12 cellular contexts compared by ENCODE assay signal in genomic region chr6:2909718-2910117, GRCh38. TPM values are rescaled to one million over a fixed set of nuclear protein-coding genes. Genes with fewer than 3 reads are reported as not detected.
A peak's percentile ranks its signal among the peaks of the same experiment; 100 is the strongest.
DNase-seq lines count a peak whose midpoint lies in the region; ATAC-seq and TF ChIP-seq lines count a peak whose summit lies in the region.
"Had no signal": no experiment of that assay in that cellular context is flagged by ENCODE, and none has a peak within 500 bp of the region (broad histone marks: within the 10 kb centered on the region; RNA-seq: fewer than 3 reads in every experiment).

No MANE protein-coding gene starts in this region.

- H3F3A ChIP-seq in GM23338 (replicated peaks; ENCODE audit: low read depth): peaks cover 23% of the 10 kb centered on the region
- no peaks in the 10 kb centered on the region for H3F3A ChIP-seq in Loucy (ENCODE audit: low read depth)
- peaks cover 18% of the 10 kb centered on the region for H3F3A ChIP-seq in neural progenitor cell (ENCODE audit: low read depth)

- DNase-seq in GM23338 (ENCODE audit: low spot score) (no peak), brain microvascular endothelial cell (peak; percentile 7), neural progenitor cell (ENCODE audit: low spot score) (no peak), GM20000 (ENCODE audit: low spot score) (no peak), GF-D8 (lab: John Stamatoyannopoulos, UW) (no peak), occipital lobe (lab: John Stamatoyannopoulos, UW) (no peak)
- DNase-seq: activated CD4-positive, alpha-beta T cell treated with anti-CD3 and anti-CD28 coated beads, Interleukin-2, amount 50 U/mL, for 48 hours; dermis blood vessel endothelial cell had no signal

- H4K20me1 ChIP-seq in GM23338 (replicated peaks; ENCODE audit: insufficient read depth) (no peaks in the 10 kb centered on the region), Loucy (ENCODE audit: insufficient read depth, low read length, poor library complexity, severe bottlenecking) (no peaks in the 10 kb centered on the region), neural progenitor cell (ENCODE audit: low read depth) (peaks cover 5% of the 10 kb centered on the region)

- H2AFZ ChIP-seq in GM23338 (peak overlapping the region; percentile 16), Loucy (ENCODE audit: low read length) (0 out of 2 replicates have a peak overlapping the region, but pooled peaks have one; percentile 8), neural progenitor cell (replicated peaks) (no peak overlapping the region)

- peak overlapping the region; percentile 83 for H3K27ac ChIP-seq in GM23338 (ENCODE audit: low read depth)
- H3K27ac ChIP-seq in brain microvascular endothelial cell: no peak overlapping the region
- H3K27ac ChIP-seq in neural progenitor cell: no peak overlapping the region
- H3K27ac ChIP-seq: tibial nerve had no signal

- peaks cover 2% of the 10 kb centered on the region; the same call in 1 of the 2 replicates for H3K27me3 ChIP-seq in GM23338 (ENCODE audit: insufficient read depth)
- H3K27me3 ChIP-seq in Loucy (ENCODE audit: insufficient read depth, low read length, poor library complexity, severe bottlenecking): no peaks in the 10 kb centered on the region
- H3K27me3 ChIP-seq in brain microvascular endothelial cell (replicated peaks): no peaks in the 10 kb centered on the region
- peaks cover 45% of the 10 kb centered on the region for H3K27me3 ChIP-seq in neural progenitor cell
- H3K27me3 ChIP-seq: tibial nerve had no signal

- TF ChIP-seq CTCF in GM23338 (conservative IDR thresholded peaks at IDR 0.05; ENCODE audit: low read depth in 2 of 2) (no peak), Loucy (conservative IDR thresholded peaks at IDR 0.05; ENCODE audit: low read length) (no peak), brain microvascular endothelial cell (IDR thresholded peaks at IDR 0.05; ENCODE audit: low read depth, low read length, missing control alignments) (no peak), neural progenitor cell (IDR thresholded peaks at IDR 0.05) (no peak), GM20000 (IDR thresholded peaks at IDR 0.05; ENCODE audit: extremely low read depth, missing control alignments) (no peak)

- H3K9me3 Mint-ChIP-seq in GM23338: peaks cover 5% of the 10 kb centered on the region; the same call in 2 of the 3 replicates
- peaks cover 8% of the 10 kb centered on the region for H3K9me3 Mint-ChIP-seq in neural progenitor cell

- no peak overlapping the region for H3K4me3 ChIP-seq in GM23338
- H3K4me3 ChIP-seq in Loucy (ENCODE audit: low read length, poor library complexity, severe bottlenecking): no peak overlapping the region
- no peak overlapping the region for H3K4me3 ChIP-seq in brain microvascular endothelial cell (ENCODE audit: low read depth, low read length)
- no peak overlapping the region for H3K4me3 ChIP-seq in neural progenitor cell
- H3K4me3 ChIP-seq: tibial nerve had no signal

- in situ Hi-C loops in brain microvascular endothelial cell (cut with HindIII; ENCODE audit: low pct_ligation_motif_present, low sequenced_read_pairs): no loop called here

- H3K4me2 ChIP-seq in GM23338: peak overlapping the region; percentile 51
- no peak overlapping the region for H3K4me2 ChIP-seq in Loucy (ENCODE audit: low read depth, low read length, poor library complexity, severe bottlenecking)
- H3K4me2 ChIP-seq in neural progenitor cell: peak overlapping the region; percentile 58

- H3K9ac ChIP-seq in Loucy (ENCODE audit: low read depth, low read length, poor library complexity, severe bottlenecking) (no peak overlapping the region), neural progenitor cell (no peak overlapping the region)

- peaks cover 12% of the 10 kb centered on the region for H3K27me3 Mint-ChIP-seq in GM23338 (ENCODE audit: insufficient read depth, low read depth, poor library complexity)
- peaks cover 36% of the 10 kb centered on the region for H3K27me3 Mint-ChIP-seq in neural progenitor cell (ENCODE audit: insufficient read depth, low read depth)

- no peaks in the 10 kb centered on the region for H3K79me2 ChIP-seq in GM23338 (replicated peaks; ENCODE audit: insufficient read depth)
- H3K79me2 ChIP-seq in Loucy (ENCODE audit: insufficient read depth, low read length): no peaks in the 10 kb centered on the region
- H3K79me2 ChIP-seq in neural progenitor cell (ENCODE audit: low read depth): no peaks in the 10 kb centered on the region

- H3K4me3 Mint-ChIP-seq in GM23338: no peak overlapping the region
- no peak overlapping the region for H3K4me3 Mint-ChIP-seq in neural progenitor cell

- no peaks in the 10 kb centered on the region for H3K9me2 ChIP-seq in GM23338 (ENCODE audit: insufficient read depth)
- no peaks in the 10 kb centered on the region for H3K9me2 ChIP-seq in Loucy (replicated peaks; ENCODE audit: low read depth, low read length)

- H3K4me1 ChIP-seq in GM23338 (ENCODE audit: insufficient read depth) (peaks cover 39% of the 10 kb centered on the region), Loucy (ENCODE audit: insufficient read depth, low read length, poor library complexity, severe bottlenecking) (peaks cover 12% of the 10 kb centered on the region), neural progenitor cell (peaks cover 15% of the 10 kb centered on the region)
- H3K4me1 ChIP-seq: tibial nerve had no signal

- H3K36me3 Mint-ChIP-seq in GM23338 (ENCODE audit: low read depth): peaks cover 7% of the 10 kb centered on the region; the same call in 2 of the 3 replicates
- H3K36me3 Mint-ChIP-seq in neural progenitor cell: peaks cover 7% of the 10 kb centered on the region

- H3K9me3 ChIP-seq in Loucy (ENCODE audit: insufficient read depth, low read depth, low read length): no peaks in the 10 kb centered on the region
- no peaks in the 10 kb centered on the region for H3K9me3 ChIP-seq in neural progenitor cell (ENCODE audit: low read depth)
- H3K9me3 ChIP-seq: tibial nerve had no signal

- ATAC-seq in GM23338 (peak; percentile 26; the same call in 2 of the 3 replicates), HG02798 (IDR thresholded peaks at IDR 0.05; ENCODE audit: poor library complexity, unreplicated experiment) (no peak)
- ATAC-seq: Panc1 had no signal

- no peak overlapping the region; the same call in 1 of the 2 replicates for H3K27ac Mint-ChIP-seq in GM23338
- H3K27ac Mint-ChIP-seq in neural progenitor cell: no peak overlapping the region

- H3K4me1 Mint-ChIP-seq in GM23338: peaks cover 58% of the 10 kb centered on the region
- peaks cover 59% of the 10 kb centered on the region for H3K4me1 Mint-ChIP-seq in neural progenitor cell

- H3K36me3 ChIP-seq in GM23338 (ENCODE audit: insufficient read depth) (no peaks in the 10 kb centered on the region), Loucy (ENCODE audit: insufficient read depth, low read length) (no peaks in the 10 kb centered on the region), brain microvascular endothelial cell (replicated peaks) (no peaks in the 10 kb centered on the region), neural progenitor cell (no peaks in the 10 kb centered on the region)
- H3K36me3 ChIP-seq: tibial nerve had no signal

TF ChIP-seq in GM23338, 12 proteins besides CTCF, POLR2A, EP300 and RAD21:
- TF ChIP-seq STAT1 (IDR thresholded peaks at IDR 0.05; ENCODE audit: unreplicated experiment) (no peak), ZNF331 (CRISPR knock-in tag; IDR thresholded peaks at IDR 0.05; ENCODE audit: low read depth) (no peak), CREB1 (CRISPR knock-in tag; IDR thresholded peaks at IDR 0.05; ENCODE audit: low read depth) (no peak), EZH2 (IDR thresholded peaks at IDR 0.05; ENCODE audit: low read depth, unreplicated experiment) (no peak), ZNF114 (CRISPR knock-in tag; IDR thresholded peaks at IDR 0.05) (no peak), NANOG (IDR thresholded peaks at IDR 0.05; ENCODE audit: borderline replicate concordance) (no peak)

RNA-seq across cellular contexts. Expression of gene SERPINB9, which starts 6.6 kb away (rescaled TPM):
- 65.0 and 71.3 TPM in 2 replicates for total RNA-seq in GM23338 (2014; rRNA removed; shearing (Covaris generic))
- 46.6 and 47.4 TPM in 2 replicates for polyA plus RNA-seq in GM23338 (2016; fragmentation: Nextera tagmentation; extraction: Ambion mirVana)
- total RNA-seq in neural progenitor cell (ENCODE audit: low replicate concordance) (0.59 and 0.94 TPM in 2 replicates), occipital lobe (1.6 TPM)

Comparison
In these comparisons a context has a peak if more than half of its experiments do, and no peak if none do; other contexts are left out.
1. RNA of gene SERPINB9, which starts 6.6 kb away (total RNA-seq): 65.0 to 71.3 TPM in GM23338; 1.6 TPM in occipital lobe (single experiment) and 0.59 to 0.94 TPM in neural progenitor cell; every median in the first group is over 10 times any median in the second.